Comparison of ENCODE assay signal across 28 cellular contexts in the genomic region with DNA sequence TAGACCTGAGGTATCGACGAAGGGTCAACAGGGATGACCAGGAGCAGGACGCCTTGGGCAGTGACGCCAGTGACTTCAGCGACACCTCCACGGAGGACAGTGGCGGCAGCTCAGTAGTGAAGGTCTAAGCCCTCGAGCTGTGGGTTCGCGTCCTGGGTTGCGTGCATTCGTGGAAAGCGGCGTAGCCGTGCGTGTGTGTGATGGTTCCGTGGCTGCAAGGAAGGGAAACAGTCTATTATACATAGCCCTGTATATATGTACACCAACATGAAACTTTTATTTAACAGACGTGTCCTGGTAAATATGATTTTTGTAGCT. TPM values are rescaled to one million over a fixed set of nuclear protein-coding genes. Genes with fewer than 3 reads are reported as not detected.
DNase-seq lines count a peak whose midpoint lies in the region; ATAC-seq and TF ChIP-seq lines count a peak whose summit lies in the region.
"Had no signal": no experiment of that assay in that cellular context is flagged by ENCODE, and none has a peak within 500 bp of the region (broad histone marks: within the 10 kb centered on the region; RNA-seq: fewer than 3 reads in every experiment).

No MANE protein-coding gene starts in this region.

- no peak overlapping the region for H2BK120ac ChIP-seq in neuronal stem cell (ENCODE audit: low read depth, low read length)

- intact Hi-C loops in sigmoid colon (cut with DNase I) = no loop called here

- peak overlapping the region; percentile 65 for H3K23ac ChIP-seq in neuronal stem cell (ENCODE audit: low read depth, low read length, poor library complexity)

- H3K18ac ChIP-seq in neuronal stem cell (ENCODE audit: low read length) = no peak overlapping the region

- 0 out of 2 replicates have a peak, but pooled peaks cover 4% of the 10 kb centered on the region for H4K20me1 ChIP-seq in GM23338 (replicated peaks; ENCODE audit: insufficient read depth)

- no peak overlapping the region for H2BK12ac ChIP-seq in neuronal stem cell (ENCODE audit: low read length)

- TF ChIP-seq CTCF in chondrocyte (IDR thresholded peaks at IDR 0.05) (no peak), sigmoid colon (IDR thresholded peaks at IDR 0.05) (no peak), GM23338 (conservative IDR thresholded peaks at IDR 0.05; ENCODE audit: low read depth in 2 of 2) (no peak), endothelial cell (IDR thresholded peaks at IDR 0.05; ENCODE audit: unreplicated experiment) (no peak)

- H3K4me3 Mint-ChIP-seq in chondrocyte (ENCODE audit: unreplicated experiment) = no peak overlapping the region
- H3K4me3 Mint-ChIP-seq in GM23338 = no peak overlapping the region
- no peak overlapping the region for H3K4me3 Mint-ChIP-seq in endothelial cell (ENCODE audit: unreplicated experiment)
- H3K4me3 Mint-ChIP-seq: CD14-positive monocyte; CD4-positive, alpha-beta memory T cell; CD4-positive, CD25-positive, alpha-beta regulatory T cell; CD8-positive, alpha-beta memory T cell had no signal

- peak; percentile 76 for DNase-seq in chondrocyte (ENCODE audit: low spot score)
- DNase-seq in neuronal stem cell (ENCODE audit: low spot score) = no peak
- peak; percentile 59 for DNase-seq in sigmoid colon
- no peak for DNase-seq in GM23338 (ENCODE audit: low spot score)
- DNase-seq in cerebellar nuclear complex (lab: John Stamatoyannopoulos, UW) = no peak
- no peak for DNase-seq in endothelial cell (ENCODE audit: low spot score)
- DNase-seq: 8988T; ACHN; BE2C; C1 segment of cervical spinal cord; CD4-positive, alpha-beta memory T cell; CD4-positive, CD25-positive, alpha-beta regulatory T cell; COR-L47; DMS 273 treated with DMSO at 0.1 percent for 48 hours; DMS153; DMS53; DMS79; DND-41; EL; GDM1 had no signal

- H4K91ac ChIP-seq in neuronal stem cell (ENCODE audit: low read depth, low read length, poor library complexity) = no peak overlapping the region

- no peaks in the 10 kb centered on the region for H3K27me3 ChIP-seq in neuronal stem cell (ENCODE audit: control insufficient read depth in 3 of 3, insufficient read depth in 3 of 3, low read depth in 1 of 3, low read length in 3 of 3)
- no peaks in the 10 kb centered on the region for H3K27me3 ChIP-seq in sigmoid colon
- H3K27me3 ChIP-seq in GM23338 (ENCODE audit: insufficient read depth) = no peaks in the 10 kb centered on the region
- H3K27me3 ChIP-seq: BE2C had no signal

- H3K36me3 ChIP-seq in neuronal stem cell (replicated peaks in 1 of 2; ENCODE audit: control insufficient read depth in 2 of 2, insufficient read depth in 2 of 2, low read length in 2 of 2) = peaks cover 53 to 57% of the 10 kb centered on the region in 2 donors
- H3K36me3 ChIP-seq in sigmoid colon = peaks cover 5 to 63% (median 32%) of the 10 kb centered on the region in 4 donors
- H3K36me3 ChIP-seq in GM23338 (ENCODE audit: insufficient read depth) = peaks cover 7% of the 10 kb centered on the region; the same call in 1 of the 2 replicates
- H3K36me3 ChIP-seq: BE2C had no signal

- no peak overlapping the region for H3K4me3 ChIP-seq in neuronal stem cell (ENCODE audit: low read length in 2 of 2)
- H3K4me3 ChIP-seq in sigmoid colon = no peak overlapping the region
- no peak overlapping the region for H3K4me3 ChIP-seq in GM23338
- H3K4me3 ChIP-seq: BLaER1, GM12878 had no signal

- no peaks in the 10 kb centered on the region for H3K4me1 Mint-ChIP-seq in chondrocyte (ENCODE audit: low read depth)
- peaks cover 2% of the 10 kb centered on the region for H3K4me1 Mint-ChIP-seq in GM23338
- H3K4me1 Mint-ChIP-seq in endothelial cell (ENCODE audit: unreplicated experiment) = no peaks in the 10 kb centered on the region
- H3K4me1 Mint-ChIP-seq: CD14-positive monocyte; CD4-positive, alpha-beta memory T cell; CD4-positive, CD25-positive, alpha-beta regulatory T cell; CD8-positive, alpha-beta memory T cell had no signal

- H3K27me3 Mint-ChIP-seq in chondrocyte (ENCODE audit: low read depth) (no peaks in the 10 kb centered on the region), GM23338 (ENCODE audit: insufficient read depth, low read depth, poor library complexity) (peaks cover 6% of the 10 kb centered on the region), endothelial cell (ENCODE audit: unreplicated experiment) (peaks cover 6% of the 10 kb centered on the region)

- H3K9me3 ChIP-seq in neuronal stem cell (replicated peaks in 1 of 2; ENCODE audit: control insufficient read depth in 2 of 2, insufficient read depth in 1 of 2, low read depth in 1 of 2, low read length in 2 of 2) (peaks cover 0 to 2% of the 10 kb centered on the region in 2 donors), sigmoid colon (no peaks in the 10 kb centered on the region)
- H3K9me3 ChIP-seq: BE2C, BLaER1 had no signal

- no CpG with 5 or more reads among the region's 18 CpGs for WGBS in neuronal stem cell (ENCODE audit: extremely low coverage in 2 of 2, insufficient read length in 2 of 2, insufficient replicate concordance in 1 of 2), 2 donors
- 97% methylated on average over 18 of the region's 18 CpGs for WGBS in sigmoid colon, 2 donors

- H2BK15ac ChIP-seq in neuronal stem cell (ENCODE audit: low read length) = no peak overlapping the region

- no peak overlapping the region for H3K27ac Mint-ChIP-seq in chondrocyte (ENCODE audit: unreplicated experiment)
- H3K27ac Mint-ChIP-seq in GM23338 = no peak overlapping the region
- no peak overlapping the region for H3K27ac Mint-ChIP-seq in endothelial cell (ENCODE audit: unreplicated experiment)
- H3K27ac Mint-ChIP-seq: CD14-positive monocyte; CD4-positive, alpha-beta memory T cell; CD4-positive, CD25-positive, alpha-beta regulatory T cell; CD8-positive, alpha-beta memory T cell had no signal

- peaks cover 9% of the 10 kb centered on the region for H3K79me1 ChIP-seq in neuronal stem cell (ENCODE audit: low read depth, low read length)

- TF ChIP-seq POLR2A in sigmoid colon (IDR thresholded peaks at IDR 0.05) = no peak

- no peak for TF ChIP-seq EP300 in sigmoid colon (IDR thresholded peaks at IDR 0.05)

- no peak for ATAC-seq in GM23338
- ATAC-seq: GM12878 had no signal

- H3K79me2 ChIP-seq in GM23338 (replicated peaks; ENCODE audit: insufficient read depth) = no peaks in the 10 kb centered on the region; the same call in 1 of the 2 replicates

- H3K14ac ChIP-seq in neuronal stem cell (ENCODE audit: low read length) = no peak overlapping the region

- H3K4me1 ChIP-seq in neuronal stem cell (ENCODE audit: control insufficient read depth in 2 of 2, insufficient read depth in 1 of 2, low read depth in 1 of 2, low read length in 2 of 2) (no peaks in the 10 kb centered on the region), sigmoid colon (no peaks in the 10 kb centered on the region), GM23338 (ENCODE audit: insufficient read depth) (no peaks in the 10 kb centered on the region)
- H3K4me1 ChIP-seq: BE2C had no signal

- H3K9me3 Mint-ChIP-seq in chondrocyte (ENCODE audit: low read depth) (no peaks in the 10 kb centered on the region), GM23338 (no peaks in the 10 kb centered on the region), endothelial cell (ENCODE audit: unreplicated experiment) (no peaks in the 10 kb centered on the region)
- H3K9me3 Mint-ChIP-seq: CD14-positive monocyte; CD4-positive, alpha-beta memory T cell; CD4-positive, CD25-positive, alpha-beta regulatory T cell had no signal

- H4K8ac ChIP-seq in neuronal stem cell (ENCODE audit: low read depth, low read length) = no peak overlapping the region

- H3K4ac ChIP-seq in neuronal stem cell (ENCODE audit: low read length) = no peak overlapping the region

- H3K27ac ChIP-seq in neuronal stem cell (replicated peaks; ENCODE audit: low read length) (no peak overlapping the region), sigmoid colon (no peak overlapping the region), GM23338 (ENCODE audit: low read depth) (no peak overlapping the region)
- H3K27ac ChIP-seq: BLaER1 had no signal

- no peaks in the 10 kb centered on the region for H3K9me2 ChIP-seq in GM23338 (ENCODE audit: insufficient read depth)

- H2AFZ ChIP-seq in neuronal stem cell (ENCODE audit: low read length) (no peak overlapping the region), GM23338 (no peak overlapping the region)

- no peak overlapping the region for H2BK5ac ChIP-seq in neuronal stem cell (ENCODE audit: low read length)

- H3K4me2 ChIP-seq in neuronal stem cell (ENCODE audit: insufficient read depth, low read length, poor library complexity, severe bottlenecking) (no peak overlapping the region), GM23338 (no peak overlapping the region)
- H3K4me2 ChIP-seq: BLaER1 had no signal

- peaks cover 15% of the 10 kb centered on the region for H3K36me3 Mint-ChIP-seq in chondrocyte (ENCODE audit: low read depth)
- H3K36me3 Mint-ChIP-seq in GM23338 (ENCODE audit: low read depth) = peaks cover 44% of the 10 kb centered on the region
- H3K36me3 Mint-ChIP-seq in endothelial cell (ENCODE audit: low read depth, unreplicated experiment) = peaks cover 13% of the 10 kb centered on the region
- H3K36me3 Mint-ChIP-seq: CD4-positive, alpha-beta memory T cell; CD4-positive, CD25-positive, alpha-beta regulatory T cell; CD8-positive, alpha-beta memory T cell had no signal

- H3K9ac ChIP-seq in neuronal stem cell (ENCODE audit: low read depth, low read length, poor library complexity) = no peak overlapping the region
- H3K9ac ChIP-seq: BLaER1 had no signal

- H2AK5ac ChIP-seq in neuronal stem cell (ENCODE audit: low read depth, low read length) = no peak overlapping the region

- no peaks in the 10 kb centered on the region for H3F3A ChIP-seq in GM23338 (replicated peaks; ENCODE audit: low read depth)

RNA-seq across cellular contexts. Expression of a gene that starts 8.4 kb away (rescaled TPM):
- total RNA-seq in chondrocyte (9.1 to 19.6 TPM (median 19.5 TPM) in 3 replicates), sigmoid colon (10 to 100 TPM in 1 of 4 donors, 1 to 10 TPM in 3; 8.8 to 12.7 (median 9.8) TPM), endothelial cell (ENCODE audit: unreplicated experiment) (21.5 TPM)
- polyA plus RNA-seq in neuronal stem cell (2013, experiment 1 of 2) = 20.7 TPM
- 20.4 TPM for polyA plus RNA-seq in neuronal stem cell (2013, experiment 2 of 2)
- polyA plus RNA-seq in sigmoid colon (10 to 100 TPM in 1 of 3 donors, 1 to 10 TPM in 2; 4.8 to 10.9 (median 5.3) TPM), GM23338 (2016; fragmentation: Nextera tagmentation; extraction: Ambion mirVana) (10.7 and 11.4 TPM in 2 replicates)
- total RNA-seq in GM23338 (2014; rRNA removed; shearing (Covaris generic)) = 44.4 and 49.8 TPM in 2 replicates

RNA-seq across cellular contexts. Expression of a gene that starts 12.5 kb away (rescaled TPM):
- total RNA-seq in chondrocyte (22.7 to 24.6 TPM (median 24.4 TPM) in 3 replicates), sigmoid colon (10 to 100 TPM; 30.0 to 38.0 (median 36.4) TPM), endothelial cell (ENCODE audit: unreplicated experiment) (42.8 TPM)
- polyA plus RNA-seq in neuronal stem cell (2013, experiment 1 of 2) = 88.3 TPM
- 78.9 TPM for polyA plus RNA-seq in neuronal stem cell (2013, experiment 2 of 2)
- polyA plus RNA-seq in sigmoid colon (10 to 100 TPM; 36.5 to 61.6 (median 37.8) TPM), GM23338 (2016; fragmentation: Nextera tagmentation; extraction: Ambion mirVana) (83.2 and 86.6 TPM in 2 replicates)
- 96.5 and 116 TPM in 2 replicates for total RNA-seq in GM23338 (2014; rRNA removed; shearing (Covaris generic))

RNA-seq across cellular contexts. Expression of a gene that starts 33.3 kb away (rescaled TPM):
- total RNA-seq in chondrocyte = 0.60 TPM in 1 of 3 replicates, not detected in the others
- not detected for polyA plus RNA-seq in neuronal stem cell (2013, experiment 1 of 2)
- not detected for polyA plus RNA-seq in neuronal stem cell (2013, experiment 2 of 2)
- not detected for total RNA-seq in sigmoid colon
- polyA plus RNA-seq in sigmoid colon = under 1 TPM in 1 of 3 donors, not detected in 2; 0.10 TPM
- not detected in 2 replicates for total RNA-seq in GM23338 (2014; rRNA removed; shearing (Covaris generic))
- 0.27 TPM in 1 of 2 replicates, not detected in the other for polyA plus RNA-seq in GM23338 (2016; fragmentation: Nextera tagmentation; extraction: Ambion mirVana)
- total RNA-seq in endothelial cell (ENCODE audit: unreplicated experiment) = not detected
- total RNA-seq: A673; CD4-positive, alpha-beta memory T cell; CD4-positive, CD25-positive, alpha-beta regulatory T cell; CD8-positive, alpha-beta memory T cell; Daoy; G401; GM12878 had no signal
- polyA plus RNA-seq: AG04450; CD14-positive monocyte; CD4-positive, alpha-beta memory T cell; CD4-positive, CD25-positive, alpha-beta regulatory T cell; CD8-positive, alpha-beta memory T cell; GM12878 had no signal

RNA-seq across cellular contexts. Expression of a gene that starts 58.0 kb away (rescaled TPM):
- 0.50 TPM in 1 of 3 replicates, not detected in the others for total RNA-seq in chondrocyte
- polyA plus RNA-seq in neuronal stem cell (2013, experiment 1 of 2) = not detected
- polyA plus RNA-seq in neuronal stem cell (2013, experiment 2 of 2) = not detected
- total RNA-seq in sigmoid colon = not detected
- polyA plus RNA-seq in sigmoid colon = not detected
- total RNA-seq in GM23338 (2014; rRNA removed; shearing (Covaris generic)) = not detected in 2 replicates
- not detected in 2 replicates for polyA plus RNA-seq in GM23338 (2016; fragmentation: Nextera tagmentation; extraction: Ambion mirVana)
- not detected for total RNA-seq in endothelial cell (ENCODE audit: unreplicated experiment)
- total RNA-seq: A673; CD4-positive, alpha-beta memory T cell; CD4-positive, CD25-positive, alpha-beta regulatory T cell; CD8-positive, alpha-beta memory T cell; Daoy; G401; GM12878 had no signal
- polyA plus RNA-seq: AG04450; CD14-positive monocyte; CD4-positive, alpha-beta memory T cell; CD4-positive, CD25-positive, alpha-beta regulatory T cell; CD8-positive, alpha-beta memory T cell; GM12878 had no signal

Comparison
In these comparisons a context has a peak if more than half of its experiments do, and no peak if none do; other contexts are left out.
1. DNase-seq: peak in chondrocyte (single experiment) and sigmoid colon (single experiment); none in neuronal stem cell (single experiment), GM23338 (single experiment), cerebellar nuclear complex (0 of 2) and endothelial cell (single experiment).